1 cellular context compared by ENCODE assay signal in the genomic region with DNA sequence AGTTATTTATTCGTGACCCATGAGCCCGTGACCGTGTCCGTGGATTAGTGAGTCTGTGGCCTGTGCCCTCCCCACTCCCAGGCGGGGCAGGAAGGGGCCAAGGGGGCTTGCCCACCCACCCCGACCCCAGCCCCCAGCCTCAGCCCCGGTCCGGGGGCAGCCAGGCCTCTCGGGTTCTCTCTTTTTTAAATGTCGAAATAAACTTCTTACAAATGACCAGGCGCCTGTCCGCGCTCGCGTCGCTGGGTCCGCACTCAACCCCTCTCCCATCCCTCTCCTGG.
TF ChIP-seq lines count a peak whose summit lies in the region.

No MANE protein-coding gene starts in this region.

TF ChIP-seq in IMR-90, 13 proteins besides CTCF, POLR2A, EP300 and RAD21:
- TF ChIP-seq NFE2L2 (IDR thresholded peaks at IDR 0.05; ENCODE audit: low read depth, low read length) (no peak), CEBPB (IDR thresholded peaks at IDR 0.05; ENCODE audit: low read depth, low read length) (no peak), FOS (IDR thresholded peaks at IDR 0.05; ENCODE audit: low read depth, low read length) (no peak), RFX5 (IDR thresholded peaks at IDR 0.05; ENCODE audit: low read depth, low read length) (no peak), MXI1 (IDR thresholded peaks at IDR 0.05; ENCODE audit: borderline replicate concordance, low read depth, low read length) (no peak), SMC3 (IDR thresholded peaks at IDR 0.05; ENCODE audit: low read depth, low read length) (no peak), CHD1 (IDR thresholded peaks at IDR 0.05; ENCODE audit: low read depth, low read length) (no peak), RCOR1 (IDR thresholded peaks at IDR 0.05; ENCODE audit: insufficient replicate concordance, low read length) (no peak)
- TF ChIP-seq, protein P1, sequence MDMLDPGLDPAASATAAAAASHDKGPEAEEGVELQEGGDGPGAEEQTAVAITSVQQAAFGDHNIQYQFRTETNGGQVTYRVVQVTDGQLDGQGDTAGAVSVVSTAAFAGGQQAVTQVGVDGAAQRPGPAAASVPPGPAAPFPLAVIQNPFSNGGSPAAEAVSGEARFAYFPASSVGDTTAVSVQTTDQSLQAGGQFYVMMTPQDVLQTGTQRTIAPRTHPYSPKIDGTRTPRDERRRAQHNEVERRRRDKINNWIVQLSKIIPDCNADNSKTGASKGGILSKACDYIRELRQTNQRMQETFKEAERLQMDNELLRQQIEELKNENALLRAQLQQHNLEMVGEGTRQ (IDR thresholded peaks at IDR 0.05; ENCODE audit: low read depth, low read length) = no peak
- TF ChIP-seq, protein P2, sequence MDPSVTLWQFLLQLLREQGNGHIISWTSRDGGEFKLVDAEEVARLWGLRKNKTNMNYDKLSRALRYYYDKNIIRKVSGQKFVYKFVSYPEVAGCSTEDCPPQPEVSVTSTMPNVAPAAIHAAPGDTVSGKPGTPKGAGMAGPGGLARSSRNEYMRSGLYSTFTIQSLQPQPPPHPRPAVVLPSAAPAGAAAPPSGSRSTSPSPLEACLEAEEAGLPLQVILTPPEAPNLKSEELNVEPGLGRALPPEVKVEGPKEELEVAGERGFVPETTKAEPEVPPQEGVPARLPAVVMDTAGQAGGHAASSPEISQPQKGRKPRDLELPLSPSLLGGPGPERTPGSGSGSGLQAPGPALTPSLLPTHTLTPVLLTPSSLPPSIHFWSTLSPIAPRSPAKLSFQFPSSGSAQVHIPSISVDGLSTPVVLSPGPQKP (IDR thresholded peaks at IDR 0.05; ENCODE audit: borderline replicate concordance, low read depth, low read length) = no peak
